Comparison of ENCODE assay signal across 1 cellular context in genomic region chr3:33030802-33031201, GRCh38.
TF ChIP-seq lines count a peak whose summit lies in the region.

No MANE protein-coding gene starts in this region.

TF ChIP-seq in GM23338, 12 proteins besides CTCF, POLR2A, EP300 and RAD21 (continued from another document):
- TF ChIP-seq REST (IDR thresholded peaks at IDR 0.05; ENCODE audit: unreplicated experiment), result no peak
